Comparison of ENCODE assay signal across 14 cellular contexts in genomic region chr16:55055262-55055661, GRCh38.
"Had no signal": no experiment of that assay in that cellular context is flagged by ENCODE, and none has a peak within 500 bp of the region (broad histone marks: within the 10 kb centered on the region; RNA-seq: fewer than 3 reads in every experiment).

No MANE protein-coding gene starts in this region.

- H3K4me3 Mint-ChIP-seq: natural killer cell, neural crest cell had no signal

- H3K4me1 Mint-ChIP-seq: natural killer cell had no signal

- FAIRE-seq: kidney had no signal

- ATAC-seq: heart left ventricle, left colon, left ventricle myocardium superior, natural killer cell had no signal

- H3K27ac ChIP-seq: coronary artery, heart left ventricle, sigmoid colon, skin epidermis had no signal

- H3K36me3 Mint-ChIP-seq: natural killer cell had no signal

- H3K9me3 Mint-ChIP-seq: natural killer cell had no signal

- H3K4me3 ChIP-seq: coronary artery, heart left ventricle, sigmoid colon, skin epidermis had no signal

- DNase-seq: effector CD4-positive, alpha-beta T cell; foreskin melanocyte; heart left ventricle; hippocampal formation; kidney; left colon; left ventricle myocardium superior; natural killer cell; stimulated activated naive CD4-positive, alpha-beta T cell treated with Interleukin-2 at 50 U/mL for 16 hours; trophoblast cell had no signal

- H3K36me3 ChIP-seq: heart left ventricle, sigmoid colon had no signal

- H3K9me3 ChIP-seq: sigmoid colon had no signal

- H3K27ac Mint-ChIP-seq: natural killer cell had no signal
